In genomic region chr9:137086531-137087408, GRCh38 we compare ENCODE assay signal across 1 cellular context.
TF ChIP-seq lines count a peak whose summit lies in the region.

MAN1B1 (plus strand) TSS chr9:137086985; CDS start chr9:137087000, 15 bp downstream.

TF ChIP-seq in GM12878, 131 proteins besides CTCF, POLR2A, EP300 and RAD21 (continued from another document):
- TF ChIP-seq ATF7 (IDR thresholded peaks at IDR 0.05; ENCODE audit: low read depth), result no peak
- peak; percentile 70; the same call in 1 of the 2 replicates for TF ChIP-seq RB1 (IDR thresholded peaks at IDR 0.05; ENCODE audit: borderline replicate concordance)
